7 cellular contexts compared by ENCODE assay signal in the genomic region with DNA sequence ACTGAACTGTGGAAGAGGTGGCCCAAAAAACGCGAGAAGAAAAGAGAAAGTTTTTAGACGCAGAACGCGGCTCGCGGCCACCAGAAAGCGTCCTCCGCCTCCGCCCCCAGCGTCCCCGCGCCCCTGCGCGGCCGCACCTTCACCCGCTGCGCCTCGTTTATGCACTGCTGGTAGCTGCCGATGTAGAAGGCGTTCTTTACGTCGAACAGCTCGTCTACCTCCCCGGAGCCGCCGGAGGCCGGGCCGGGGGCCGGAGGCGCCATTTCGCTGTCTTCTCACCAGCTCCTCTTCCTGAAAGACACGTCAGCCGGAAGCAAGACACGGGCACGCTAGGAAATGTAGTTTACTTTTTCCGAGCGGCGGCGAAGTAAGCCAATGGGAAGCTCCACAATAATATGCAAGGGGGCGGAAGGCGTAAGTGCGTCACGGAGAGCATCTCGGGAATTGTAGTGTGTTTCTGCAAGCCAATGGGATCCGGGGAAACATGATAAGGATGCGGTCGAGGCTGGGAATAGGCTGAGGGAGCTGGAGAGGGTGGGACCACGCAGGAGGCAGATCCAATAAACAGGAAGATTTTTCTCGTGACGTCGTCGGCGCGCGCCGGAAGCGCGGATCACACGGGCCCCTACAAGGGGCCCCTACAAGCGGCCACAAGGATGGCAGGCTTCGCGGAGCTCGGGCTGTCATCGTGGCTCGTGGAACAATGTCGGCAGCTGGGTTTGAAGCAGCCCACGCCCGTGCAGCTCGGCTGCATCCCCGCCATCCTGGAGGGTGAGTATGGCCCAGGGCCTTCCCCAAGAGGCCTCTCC. TPM values are rescaled to one million over a fixed set of nuclear protein-coding genes. Genes with fewer than 3 reads are reported as not detected.
A peak's percentile ranks its signal among the peaks of the same experiment; 100 is the strongest.
DNase-seq lines count a peak whose midpoint lies in the region; ATAC-seq, FAIRE-seq and TF ChIP-seq lines count a peak whose summit lies in the region.

A gene (minus strand): TSS at position 302 of the 809 bp plus-strand sequence. CDS start 39 bp downstream, at position 263.
A gene with protein sequence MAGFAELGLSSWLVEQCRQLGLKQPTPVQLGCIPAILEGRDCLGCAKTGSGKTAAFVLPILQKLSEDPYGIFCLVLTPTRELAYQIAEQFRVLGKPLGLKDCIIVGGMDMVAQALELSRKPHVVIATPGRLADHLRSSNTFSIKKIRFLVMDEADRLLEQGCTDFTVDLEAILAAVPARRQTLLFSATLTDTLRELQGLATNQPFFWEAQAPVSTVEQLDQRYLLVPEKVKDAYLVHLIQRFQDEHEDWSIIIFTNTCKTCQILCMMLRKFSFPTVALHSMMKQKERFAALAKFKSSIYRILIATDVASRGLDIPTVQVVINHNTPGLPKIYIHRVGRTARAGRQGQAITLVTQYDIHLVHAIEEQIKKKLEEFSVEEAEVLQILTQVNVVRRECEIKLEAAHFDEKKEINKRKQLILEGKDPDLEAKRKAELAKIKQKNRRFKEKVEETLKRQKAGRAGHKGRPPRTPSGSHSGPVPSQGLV (plus strand): TSS at position 630 of the 809 bp plus-strand sequence. CDS start 27 bp downstream, at position 657.

- WGBS in body of pancreas, 2 donors = 0% methylated on average over 22 to 71 of the region's 71 CpGs

- no peaks in the 10 kb centered on the region for H3K9me3 ChIP-seq in body of pancreas

- intact Hi-C loops in body of pancreas (cut with DNase I) (no loop called here), sciatic nerve (cut with DNase I) (no loop called here)

- H3K4me3 ChIP-seq in body of pancreas = peak within 1 kb of the TSS; percentile 67 to 100

- peaks cover 48% of the 10 kb centered on the region for H3K4me1 ChIP-seq in body of pancreas

- peak; percentile 97 for FAIRE-seq in TTC549 (lab: Jason Lieb, UNC)

- DNase-seq in NCI-H2107 treated with DMSO at 0.1 percent for 48 hours (lab: John Stamatoyannopoulos, UW; ENCODE audit: unreplicated experiment) = peak; percentile 99
- peak; percentile 97 to 99 (median 97) for DNase-seq in body of pancreas
- DNase-seq in iPS DF 19.7 (ENCODE audit: low read depth, low spot score) = peak; percentile 100
- peak; percentile 98 for DNase-seq in sciatic nerve (ENCODE audit: low spot score)

- peak; percentile 78 to 95 (median 94) for TF ChIP-seq POLR2A in body of pancreas (IDR thresholded peaks at IDR 0.05)

- peak in 1 of 7 experiments; percentile 15 for TF ChIP-seq CTCF in body of pancreas (IDR thresholded peaks at IDR 0.05)

- no peaks in the 10 kb centered on the region for H3K27me3 ChIP-seq in body of pancreas

- peak; percentile 88 for ATAC-seq in GM18519 (IDR thresholded peaks at IDR 0.05; ENCODE audit: low FRiP score, unreplicated experiment)
- peak; percentile 91 for ATAC-seq in HG03060 (IDR thresholded peaks at IDR 0.05; ENCODE audit: low read depth, unreplicated experiment)
- peak; percentile 99 for ATAC-seq in body of pancreas
- ATAC-seq in sciatic nerve = peak; percentile 99

- H3K27ac ChIP-seq in body of pancreas = peak within 1 kb of the TSS; percentile 79 to 99 (median 88)

- peaks cover 0 to 10% of the 10 kb centered on the region in 2 donors for H3K36me3 ChIP-seq in body of pancreas (replicated peaks in 1 of 2; ENCODE audit: insufficient read depth in 1 of 2, low read depth in 2 of 2)

RNA-seq across cellular contexts. Expression of the first gene that starts in this region (rescaled TPM):
- total RNA-seq in body of pancreas = 100 to 1,000 TPM; 111 to 166 TPM
- total RNA-seq in sciatic nerve = 104 TPM

RNA-seq across cellular contexts. Expression of the second gene that starts in this region (rescaled TPM):
- 10 to 100 TPM; 39.4 to 44.2 TPM for total RNA-seq in body of pancreas
- total RNA-seq in sciatic nerve = 24.0 TPM

Comparison
In these comparisons a context has a peak if more than half of its experiments do, and no peak if none do; other contexts are left out.
1. Peak in every context shown above with its lines: DNase-seq, ATAC-seq, H3K4me3 ChIP-seq and H3K27ac ChIP-seq.